In the genomic region with DNA sequence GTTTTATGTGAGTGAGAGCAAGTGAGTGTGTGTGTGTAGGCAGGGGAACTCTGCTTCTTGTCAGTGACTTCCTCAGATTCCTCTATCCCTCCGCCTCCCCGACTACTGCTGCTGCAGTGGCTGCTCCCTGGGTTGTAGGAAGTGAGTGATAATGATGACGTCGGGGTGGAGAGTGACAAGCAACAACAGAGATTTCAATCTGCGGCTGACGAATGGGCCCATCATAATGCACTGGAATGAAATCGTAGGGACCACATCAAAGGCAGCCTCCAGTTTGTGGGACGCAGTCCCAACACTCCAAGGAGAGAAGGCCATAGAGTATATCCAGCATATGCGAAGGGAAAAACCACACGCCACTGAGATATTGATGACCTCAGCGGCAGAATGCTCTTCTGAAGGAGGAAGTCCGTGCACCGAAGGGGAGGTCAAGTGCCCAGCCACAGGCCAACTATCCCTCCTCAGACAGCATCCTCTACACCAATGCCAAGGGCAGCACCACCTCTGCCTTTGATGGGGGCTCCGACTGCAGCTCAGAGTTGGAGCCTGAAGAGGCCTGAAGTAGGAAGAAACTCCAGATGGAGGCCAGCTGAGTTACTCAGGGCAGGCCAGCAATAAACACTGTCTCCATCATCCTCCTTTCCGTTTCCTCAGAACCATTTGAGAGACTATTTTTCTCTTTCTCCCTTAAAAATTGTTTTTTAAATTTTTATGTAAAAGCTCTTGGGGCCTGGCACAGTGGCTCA, we compare ENCODE assay signal across 11 cellular contexts. TPM values are rescaled to one million over a fixed set of nuclear protein-coding genes. Genes with fewer than 3 reads are reported as not detected.
DNase-seq lines count a peak whose midpoint lies in the region; ATAC-seq and TF ChIP-seq lines count a peak whose summit lies in the region.
"Had no signal": no experiment of that assay in that cellular context is flagged by ENCODE, and none has a peak within 500 bp of the region (broad histone marks: within the 10 kb centered on the region; RNA-seq: fewer than 3 reads in every experiment).

No MANE protein-coding gene starts in this region.

- no peaks in the 10 kb centered on the region for H3K9me3 Mint-ChIP-seq in dendritic cell treated with granulocyte-macrophage colony-stimulating factor and Interleukin-4, amounts not matched to agents 40 ng/mL and 50 ng/mL, for 4 days
- no peaks in the 10 kb centered on the region for H3K9me3 Mint-ChIP-seq in mesothelial cell of epicardium

- H3K4me1 Mint-ChIP-seq in dendritic cell treated with granulocyte-macrophage colony-stimulating factor and Interleukin-4, amounts not matched to agents 40 ng/mL and 50 ng/mL, for 4 days (ENCODE audit: low read depth): peaks cover 21% of the 10 kb centered on the region
- H3K4me1 Mint-ChIP-seq in mesothelial cell of epicardium: peaks cover 16% of the 10 kb centered on the region

- no peaks in the 10 kb centered on the region for H3K9me3 ChIP-seq in uterus

- H3K27ac ChIP-seq in uterus: no peak overlapping the region
- H3K27ac ChIP-seq: SK-N-MC had no signal

- peaks cover 15% of the 10 kb centered on the region for H3K36me3 Mint-ChIP-seq in dendritic cell treated with granulocyte-macrophage colony-stimulating factor and Interleukin-4, amounts not matched to agents 40 ng/mL and 50 ng/mL, for 4 days (ENCODE audit: low read depth)
- peaks cover 6% of the 10 kb centered on the region for H3K36me3 Mint-ChIP-seq in mesothelial cell of epicardium

- TF ChIP-seq CTCF in mesothelial cell of epicardium (IDR thresholded peaks at IDR 0.05; ENCODE audit: unreplicated experiment): no peak
- no peak for TF ChIP-seq CTCF in uterus (IDR thresholded peaks at IDR 0.05)

- no peak overlapping the region for H3K4me3 Mint-ChIP-seq in dendritic cell treated with granulocyte-macrophage colony-stimulating factor and Interleukin-4, amounts not matched to agents 40 ng/mL and 50 ng/mL, for 4 days
- H3K4me3 Mint-ChIP-seq in mesothelial cell of epicardium: peak overlapping the region; percentile 9

- no peaks in the 10 kb centered on the region for H3K27me3 ChIP-seq in uterus

- intact Hi-C loops in dendritic cell treated with granulocyte-macrophage colony-stimulating factor and Interleukin-4, amounts not matched to agents 40 ng/mL and 50 ng/mL, for 4 days (cut with micrococcal nuclease): no loop called here
- intact Hi-C loops in uterus (cut with DNase I; ENCODE audit: low total_unique reads): no loop called here

- no peaks in the 10 kb centered on the region for H3K4me1 ChIP-seq in uterus

- DNase-seq in Ammon's horn (ENCODE audit: low spot score): peak; percentile 47
- DNase-seq in M059J (ENCODE audit: low read depth): peak; percentile 47
- no peak for DNase-seq in mesothelial cell of epicardium (ENCODE audit: low spot score in 2 of 2, unreplicated experiment in 2 of 2)
- no peak for DNase-seq in NCI-H69 (lab: John Stamatoyannopoulos, UW)
- no peak for DNase-seq in T1000 (lab: John Stamatoyannopoulos, UW)
- DNase-seq in uterus: no peak
- DNase-seq: COR-L47, NCI-H2081 had no signal

- peak overlapping the region; percentile 82 for H3K27ac Mint-ChIP-seq in dendritic cell treated with granulocyte-macrophage colony-stimulating factor and Interleukin-4, amounts not matched to agents 40 ng/mL and 50 ng/mL, for 4 days
- H3K27ac Mint-ChIP-seq in mesothelial cell of epicardium: peak overlapping the region; percentile 74

- H3K4me3 ChIP-seq in uterus: no peak overlapping the region
- H3K4me3 ChIP-seq: SK-N-MC had no signal

- H3K36me3 ChIP-seq in uterus: no peaks in the 10 kb centered on the region

- no peak for ATAC-seq in HG02798 (IDR thresholded peaks at IDR 0.05; ENCODE audit: poor library complexity, unreplicated experiment)

- no peak for TF ChIP-seq POLR2A in uterus (IDR thresholded peaks at IDR 0.05)

- H3K27me3 Mint-ChIP-seq in dendritic cell treated with granulocyte-macrophage colony-stimulating factor and Interleukin-4, amounts not matched to agents 40 ng/mL and 50 ng/mL, for 4 days: no peaks in the 10 kb centered on the region
- H3K27me3 Mint-ChIP-seq in mesothelial cell of epicardium (ENCODE audit: low read depth): no peaks in the 10 kb centered on the region

RNA-seq across cellular contexts. Expression of a gene that starts 11.3 kb away (rescaled TPM):
- 29.5 and 34.0 TPM in 2 replicates for total RNA-seq in M059J (2014; rRNA removed; shearing (Covaris generic))
- total RNA-seq in mesothelial cell of epicardium: 46.3 to 48.6 TPM (median 47.7 TPM) in 3 replicates
- 10 to 100 TPM in 3 of 4 donors, 1 to 10 TPM in 1; 4.4 to 28.5 (median 23.1) TPM for total RNA-seq in uterus

Comparison
In these comparisons a context has a peak if more than half of its experiments do, and no peak if none do; other contexts are left out.
1. DNase-seq: peak in Ammon's horn (single experiment) and M059J (single experiment); none in mesothelial cell of epicardium (0 of 2), NCI-H69 (single experiment), T1000 (single experiment) and uterus (0 of 2).